34 cellular contexts compared by ENCODE assay signal in genomic region chr1:162298266-162298665, GRCh38.
"Had no signal": no experiment of that assay in that cellular context is flagged by ENCODE, and none has a peak within 500 bp of the region (broad histone marks: within the 10 kb centered on the region; RNA-seq: fewer than 3 reads in every experiment).

No MANE protein-coding gene starts in this region.

- H3K4me3 ChIP-seq: body of pancreas, breast epithelium had no signal

- ATAC-seq: activated CD4-positive, alpha-beta T cell treated with anti-CD3 and anti-CD28 coated beads for 36 hours; activated CD4-positive, CD25-positive, alpha-beta regulatory T cell treated with anti-CD3 and anti-CD28 coated beads, Interleukin-2, amount 50 U/mL, for 24 hours; activated CD8-positive, alpha-beta memory T cell treated with anti-CD3 and anti-CD28 coated beads, Interleukin-2, amount 10 ng/mL, durations not matched to agents 7 days and 5 days; activated CD8-positive, alpha-beta T cell treated with anti-CD3 and anti-CD28 coated beads, Interleukin-2, amount 10 ng/mL, durations not matched to agents 7 days and 5 days; activated naive CD8-positive, alpha-beta T cell treated with anti-CD3 and anti-CD28 coated beads, Interleukin-2, amount 50 U/mL, for 24 hours; body of pancreas had no signal

- DNase-seq: activated CD4-positive, alpha-beta memory T cell treated with anti-CD3 and anti-CD28 coated beads, Interleukin-2, amount 10 ng/mL, durations not matched to agents 7 days and 5 days; activated CD4-positive, alpha-beta T cell treated with anti-CD3 and anti-CD28 coated beads for 1 hour; activated CD4-positive, alpha-beta T cell treated with anti-CD3 and anti-CD28 coated beads for 36 hours; activated CD4-positive, alpha-beta T cell treated with anti-CD3 and anti-CD28 coated beads for 48 hours; activated CD4-positive, alpha-beta T cell treated with anti-CD3 and anti-CD28 coated beads, Interleukin-2, amount 10 ng/mL, durations not matched to agents 7 days and 5 days; activated CD4-positive, alpha-beta T cell treated with anti-CD3 and anti-CD28 coated beads, Interleukin-2, amount 50 U/mL, for 48 hours; activated CD4-positive, CD25-positive, alpha-beta regulatory T cell; activated CD8-positive, alpha-beta memory T cell treated with anti-CD3 and anti-CD28 coated beads for 24 hours; activated CD8-positive, alpha-beta memory T cell treated with anti-CD3 and anti-CD28 coated beads, Interleukin-2, amount 10 ng/mL, durations not matched to agents 7 days and 5 days; activated CD8-positive, alpha-beta memory T cell treated with anti-CD3 and anti-CD28 coated beads, Interleukin-2, amount 50 U/mL, for 48 hours; activated CD8-positive, alpha-beta T cell treated with anti-CD3 and anti-CD28 coated beads, Interleukin-2, amount 10 ng/mL, durations not matched to agents 7 days and 5 days; activated effector memory CD4-positive, alpha-beta T cell treated with Interleukin-2 at 50 U/mL for 16 hours; activated gamma-delta T cell; activated naive CD4-positive, alpha-beta T cell treated with anti-CD3 and anti-CD28 coated beads, Interleukin-2, amount 10 ng/mL, durations not matched to agents 7 days and 5 days; activated naive CD4-positive, alpha-beta T cell treated with Interleukin-2 at 50 U/mL for 16 hours; activated naive CD8-positive, alpha-beta T cell treated with anti-CD3 and anti-CD28 coated beads, Interleukin-2, amount 10 ng/mL, durations not matched to agents 7 days and 5 days; activated naive CD8-positive, alpha-beta T cell treated with anti-CD3 and anti-CD28 coated beads, Interleukin-2, amount 50 U/mL, for 24 hours; activated T-cell treated with anti-CD3 and anti-CD28 coated beads, Interleukin-2, amount 50 U/mL, for 24 hours; activated T-cell treated with anti-CD3 and anti-CD28 coated beads, Interleukin-2, amount 50 U/mL, for 48 hours; aorta; body of pancreas; brain microvascular endothelial cell; central memory CD4-positive, alpha-beta T cell; T-helper 1 cell; T-helper 2 cell; T-helper 9 cell had no signal

- H3K36me3 ChIP-seq: brain microvascular endothelial cell, breast epithelium had no signal

- H3K4me3 Mint-ChIP-seq: activated CD4-positive, alpha-beta memory T cell treated with anti-CD3 and anti-CD28 coated beads, Interleukin-2, amount 10 ng/mL, durations not matched to agents 7 days and 5 days; activated CD4-positive, alpha-beta T cell treated with anti-CD3 and anti-CD28 coated beads for 36 hours; activated CD4-positive, alpha-beta T cell treated with anti-CD3 and anti-CD28 coated beads, Interleukin-2, amount 10 ng/mL, durations not matched to agents 7 days and 5 days; activated CD8-positive, alpha-beta memory T cell treated with anti-CD3 and anti-CD28 coated beads, Interleukin-2, amount 10 ng/mL, durations not matched to agents 7 days and 5 days; activated CD8-positive, alpha-beta T cell treated with anti-CD3 and anti-CD28 coated beads, Interleukin-2, amount 10 ng/mL, durations not matched to agents 7 days and 5 days; activated naive CD4-positive, alpha-beta T cell treated with anti-CD3 and anti-CD28 coated beads, Interleukin-2, amount 10 ng/mL, durations not matched to agents 7 days and 5 days; activated naive CD4-positive, alpha-beta T cell treated with anti-CD3 and anti-CD28 coated beads, Interleukin-2, amount 50 U/mL, for 24 hours; activated naive CD8-positive, alpha-beta T cell; activated naive CD8-positive, alpha-beta T cell treated with anti-CD3 and anti-CD28 coated beads, Interleukin-2, amount 10 ng/mL, durations not matched to agents 7 days and 5 days; activated naive CD8-positive, alpha-beta T cell treated with anti-CD3 and anti-CD28 coated beads, Interleukin-2, amount 50 U/mL, for 24 hours; activated T-cell treated with anti-CD3 and anti-CD28 coated beads, Interleukin-2, amount 50 U/mL, for 24 hours; T-helper 1 cell treated with Interleukin-12 subunit alpha and Interleukin-12 subunit beta and Interleukin-4 antibody, amounts not matched to agents 30 μg/mL and 1 μg/mL, for 36 hours; T-helper 2 cell treated with Interferon-gamma antibody and Interleukin-4, amounts not matched to agents 5 μg/mL and 100 μg/mL, for 36 hours had no signal

- H3K4me1 Mint-ChIP-seq: activated CD4-positive, alpha-beta memory T cell treated with anti-CD3 and anti-CD28 coated beads, Interleukin-2, amount 10 ng/mL, durations not matched to agents 7 days and 5 days; activated CD4-positive, alpha-beta T cell treated with anti-CD3 and anti-CD28 coated beads for 36 hours; activated CD4-positive, alpha-beta T cell treated with anti-CD3 and anti-CD28 coated beads, Interleukin-2, amount 10 ng/mL, durations not matched to agents 7 days and 5 days; activated CD8-positive, alpha-beta memory T cell treated with anti-CD3 and anti-CD28 coated beads, Interleukin-2, amount 10 ng/mL, durations not matched to agents 7 days and 5 days; activated naive CD4-positive, alpha-beta T cell treated with anti-CD3 and anti-CD28 coated beads, Interleukin-2, amount 10 ng/mL, durations not matched to agents 7 days and 5 days; activated naive CD4-positive, alpha-beta T cell treated with anti-CD3 and anti-CD28 coated beads, Interleukin-2, amount 50 U/mL, for 24 hours; activated naive CD8-positive, alpha-beta T cell treated with anti-CD3 and anti-CD28 coated beads, Interleukin-2, amount 10 ng/mL, durations not matched to agents 7 days and 5 days; activated naive CD8-positive, alpha-beta T cell treated with anti-CD3 and anti-CD28 coated beads, Interleukin-2, amount 50 U/mL, for 24 hours had no signal

- H3K27ac Mint-ChIP-seq: activated CD4-positive, alpha-beta memory T cell treated with anti-CD3 and anti-CD28 coated beads, Interleukin-2, amount 10 ng/mL, durations not matched to agents 7 days and 5 days; activated CD4-positive, alpha-beta T cell treated with anti-CD3 and anti-CD28 coated beads for 36 hours; activated CD4-positive, alpha-beta T cell treated with anti-CD3 and anti-CD28 coated beads, Interleukin-2, amount 10 ng/mL, durations not matched to agents 7 days and 5 days; activated CD8-positive, alpha-beta memory T cell treated with anti-CD3 and anti-CD28 coated beads, Interleukin-2, amount 10 ng/mL, durations not matched to agents 7 days and 5 days; activated CD8-positive, alpha-beta T cell treated with anti-CD3 and anti-CD28 coated beads, Interleukin-2, amount 10 ng/mL, durations not matched to agents 7 days and 5 days; activated naive CD4-positive, alpha-beta T cell treated with anti-CD3 and anti-CD28 coated beads, Interleukin-2, amount 10 ng/mL, durations not matched to agents 7 days and 5 days; activated naive CD4-positive, alpha-beta T cell treated with anti-CD3 and anti-CD28 coated beads, Interleukin-2, amount 50 U/mL, for 24 hours; activated naive CD8-positive, alpha-beta T cell; activated naive CD8-positive, alpha-beta T cell treated with anti-CD3 and anti-CD28 coated beads, Interleukin-2, amount 10 ng/mL, durations not matched to agents 7 days and 5 days; activated naive CD8-positive, alpha-beta T cell treated with anti-CD3 and anti-CD28 coated beads, Interleukin-2, amount 50 U/mL, for 24 hours; activated T-cell treated with anti-CD3 and anti-CD28 coated beads, Interleukin-2, amount 50 U/mL, for 24 hours; activated T-helper 2 cell treated with anti-CD3 and anti-CD28 coated beads, Interferon-gamma antibody, Interleukin-2, Interleukin-4, amounts not matched to agents 10 μg/mL and 5 μg/mL and 100 μg/mL, durations not matched to agents 14 hours and 24 hours and 36 hours; T-helper 1 cell treated with Interleukin-12 subunit alpha and Interleukin-12 subunit beta and Interleukin-4 antibody, amounts not matched to agents 30 μg/mL and 1 μg/mL, for 36 hours; T-helper 2 cell treated with Interferon-gamma antibody and Interleukin-4, amounts not matched to agents 5 μg/mL and 100 μg/mL, for 36 hours had no signal

- H3K9me3 Mint-ChIP-seq: activated CD4-positive, alpha-beta memory T cell treated with anti-CD3 and anti-CD28 coated beads, Interleukin-2, amount 10 ng/mL, durations not matched to agents 7 days and 5 days; activated CD4-positive, alpha-beta T cell treated with anti-CD3 and anti-CD28 coated beads, Interleukin-2, amount 10 ng/mL, durations not matched to agents 7 days and 5 days; activated naive CD4-positive, alpha-beta T cell treated with anti-CD3 and anti-CD28 coated beads, Interleukin-2, amount 10 ng/mL, durations not matched to agents 7 days and 5 days; activated naive CD4-positive, alpha-beta T cell treated with anti-CD3 and anti-CD28 coated beads, Interleukin-2, amount 50 U/mL, for 24 hours; activated naive CD8-positive, alpha-beta T cell treated with anti-CD3 and anti-CD28 coated beads, Interleukin-2, amount 10 ng/mL, durations not matched to agents 7 days and 5 days; activated naive CD8-positive, alpha-beta T cell treated with anti-CD3 and anti-CD28 coated beads, Interleukin-2, amount 50 U/mL, for 24 hours; activated T-cell treated with anti-CD3 and anti-CD28 coated beads, Interleukin-2, amount 50 U/mL, for 24 hours; activated T-helper 2 cell treated with anti-CD3 and anti-CD28 coated beads, Interferon-gamma antibody, Interleukin-2, Interleukin-4, amounts not matched to agents 10 μg/mL and 5 μg/mL and 100 μg/mL, durations not matched to agents 14 hours and 24 hours and 36 hours; T-helper 1 cell treated with Interleukin-12 subunit alpha and Interleukin-12 subunit beta and Interleukin-4 antibody, amounts not matched to agents 30 μg/mL and 1 μg/mL, for 36 hours; T-helper 2 cell treated with Interferon-gamma antibody and Interleukin-4, amounts not matched to agents 5 μg/mL and 100 μg/mL, for 36 hours had no signal

- H3K36me3 Mint-ChIP-seq: activated CD8-positive, alpha-beta memory T cell treated with anti-CD3 and anti-CD28 coated beads, Interleukin-2, amount 10 ng/mL, durations not matched to agents 7 days and 5 days; activated naive CD4-positive, alpha-beta T cell treated with anti-CD3 and anti-CD28 coated beads, Interleukin-2, amount 10 ng/mL, durations not matched to agents 7 days and 5 days; activated naive CD4-positive, alpha-beta T cell treated with anti-CD3 and anti-CD28 coated beads, Interleukin-2, amount 50 U/mL, for 24 hours; activated naive CD8-positive, alpha-beta T cell; activated naive CD8-positive, alpha-beta T cell treated with anti-CD3 and anti-CD28 coated beads, Interleukin-2, amount 10 ng/mL, durations not matched to agents 7 days and 5 days had no signal

- H3K4me1 ChIP-seq: body of pancreas, breast epithelium had no signal

- H3K9me3 ChIP-seq: body of pancreas had no signal

- H3K27ac ChIP-seq: body of pancreas, brain microvascular endothelial cell, breast epithelium, VCaP had no signal
